In the genomic region with DNA sequence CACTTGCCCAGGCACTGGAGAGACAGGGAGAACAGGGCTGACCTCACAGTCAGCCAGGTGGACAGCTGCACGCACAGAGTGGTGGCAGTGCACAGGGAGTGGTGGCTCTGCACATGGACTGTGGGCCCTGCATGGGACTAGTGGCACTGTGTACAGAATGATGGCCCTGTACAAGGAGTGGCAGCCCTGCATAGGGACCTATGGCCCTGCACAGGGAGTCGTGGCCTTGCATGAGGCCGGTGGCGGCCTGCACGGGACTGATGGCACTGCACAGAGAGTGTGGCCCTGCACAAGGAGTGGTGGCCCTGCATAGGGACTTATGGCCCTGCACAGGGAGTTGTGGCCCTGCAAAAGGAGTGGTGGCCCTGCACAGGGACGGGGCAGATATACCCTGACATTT, we compare ENCODE assay signal across 2 cellular contexts.
TF ChIP-seq lines count a peak whose summit lies in the region.

No MANE protein-coding gene starts in this region.

TF ChIP-seq in HepG2, 621 proteins besides CTCF, POLR2A, EP300 and RAD21:
- TF ChIP-seq NRL (CRISPR knock-in tag; IDR thresholded peaks at IDR 0.05; ENCODE audit: borderline replicate concordance), result no peak
- no peak for TF ChIP-seq MXD4 (CRISPR knock-in tag; IDR thresholded peaks at IDR 0.05)
- no peak for TF ChIP-seq MAFF (IDR thresholded peaks at IDR 0.05; ENCODE audit: low read depth, low read length)
- TF ChIP-seq, protein P1, sequence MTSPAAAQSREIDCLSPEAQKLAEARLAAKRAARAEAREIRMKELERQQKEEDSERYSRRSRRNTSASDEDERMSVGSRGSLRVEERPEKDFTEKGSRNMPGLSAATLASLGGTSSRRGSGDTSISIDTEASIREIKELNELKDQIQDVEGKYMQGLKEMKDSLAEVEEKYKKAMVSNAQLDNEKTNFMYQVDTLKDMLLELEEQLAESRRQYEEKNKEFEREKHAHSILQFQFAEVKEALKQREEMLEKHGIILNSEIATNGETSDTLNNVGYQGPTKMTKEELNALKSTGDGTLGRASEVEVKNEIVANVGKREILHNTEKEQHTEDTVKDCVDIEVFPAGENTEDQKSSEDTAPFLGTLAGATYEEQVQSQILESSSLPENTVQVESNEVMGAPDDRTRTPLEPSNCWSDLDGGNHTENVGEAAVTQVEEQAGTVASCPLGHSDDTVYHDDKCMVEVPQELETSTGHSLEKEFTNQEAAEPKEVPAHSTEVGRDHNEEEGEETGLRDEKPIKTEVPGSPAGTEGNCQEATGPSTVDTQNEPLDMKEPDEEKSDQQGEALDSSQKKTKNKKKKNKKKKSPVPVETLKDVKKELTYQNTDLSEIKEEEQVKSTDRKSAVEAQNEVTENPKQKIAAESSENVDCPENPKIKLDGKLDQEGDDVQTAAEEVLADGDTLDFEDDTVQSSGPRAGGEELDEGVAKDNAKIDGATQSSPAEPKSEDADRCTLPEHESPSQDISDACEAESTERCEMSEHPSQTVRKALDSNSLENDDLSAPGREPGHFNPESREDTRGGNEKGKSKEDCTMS (CRISPR knock-in tag; conservative IDR thresholded peaks at IDR 0.05), result no peak

TF ChIP-seq in K562, 482 proteins besides CTCF, POLR2A, EP300 and RAD21:
- TF ChIP-seq, protein P2, sequence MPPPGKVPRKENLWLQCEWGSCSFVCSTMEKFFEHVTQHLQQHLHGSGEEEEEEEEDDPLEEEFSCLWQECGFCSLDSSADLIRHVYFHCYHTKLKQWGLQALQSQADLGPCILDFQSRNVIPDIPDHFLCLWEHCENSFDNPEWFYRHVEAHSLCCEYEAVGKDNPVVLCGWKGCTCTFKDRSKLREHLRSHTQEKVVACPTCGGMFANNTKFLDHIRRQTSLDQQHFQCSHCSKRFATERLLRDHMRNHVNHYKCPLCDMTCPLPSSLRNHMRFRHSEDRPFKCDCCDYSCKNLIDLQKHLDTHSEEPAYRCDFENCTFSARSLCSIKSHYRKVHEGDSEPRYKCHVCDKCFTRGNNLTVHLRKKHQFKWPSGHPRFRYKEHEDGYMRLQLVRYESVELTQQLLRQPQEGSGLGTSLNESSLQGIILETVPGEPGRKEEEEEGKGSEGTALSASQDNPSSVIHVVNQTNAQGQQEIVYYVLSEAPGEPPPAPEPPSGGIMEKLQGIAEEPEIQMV (tag; conservative IDR thresholded peaks at IDR 0.05; ENCODE audit: low read depth), result no peak
- TF ChIP-seq ZNF282 (CRISPR knock-in tag; IDR thresholded peaks at IDR 0.05) (no peak), ELF4 (CRISPR knock-in tag; IDR thresholded peaks at IDR 0.05) (no peak), ZNF561 (CRISPR knock-in tag; conservative IDR thresholded peaks at IDR 0.05) (no peak), KAT7 (CRISPR knock-in tag; IDR thresholded peaks at IDR 0.05; ENCODE audit: borderline replicate concordance) (no peak), SMC3 (conservative IDR thresholded peaks at IDR 0.05; ENCODE audit: insufficient read depth, low read depth, low read length) (no peak), PTBP1 (IDR thresholded peaks at IDR 0.05; ENCODE audit: low read depth, low read length) (no peak), HNRNPH1 (optimal IDR thresholded peaks at IDR 0.05; ENCODE audit: low read depth, low read length) (no peak), POLR2G (IDR thresholded peaks at IDR 0.05; ENCODE audit: low read depth, low read length) (no peak), NR2C1 (IDR thresholded peaks at IDR 0.05) (no peak), NR2C1 (tag; IDR thresholded peaks at IDR 0.05) (no peak), ZNF224 (CRISPR knock-in tag; IDR thresholded peaks at IDR 0.05) (no peak), SMAD4 (CRISPR knock-in tag; conservative IDR thresholded peaks at IDR 0.05) (no peak), MEIS2 (IDR thresholded peaks at IDR 0.05; ENCODE audit: partially characterized antibody) (no peak), ZNF57 (CRISPR knock-in tag; IDR thresholded peaks at IDR 0.05) (no peak), EGR1 (conservative IDR thresholded peaks at IDR 0.05) (no peak), EWSR1 (IDR thresholded peaks at IDR 0.05; ENCODE audit: borderline replicate concordance, low read depth, partially characterized antibody) (no peak), ZNF436 (CRISPR knock-in tag; IDR thresholded peaks at IDR 0.05) (no peak)
- TF ChIP-seq, protein P3, sequence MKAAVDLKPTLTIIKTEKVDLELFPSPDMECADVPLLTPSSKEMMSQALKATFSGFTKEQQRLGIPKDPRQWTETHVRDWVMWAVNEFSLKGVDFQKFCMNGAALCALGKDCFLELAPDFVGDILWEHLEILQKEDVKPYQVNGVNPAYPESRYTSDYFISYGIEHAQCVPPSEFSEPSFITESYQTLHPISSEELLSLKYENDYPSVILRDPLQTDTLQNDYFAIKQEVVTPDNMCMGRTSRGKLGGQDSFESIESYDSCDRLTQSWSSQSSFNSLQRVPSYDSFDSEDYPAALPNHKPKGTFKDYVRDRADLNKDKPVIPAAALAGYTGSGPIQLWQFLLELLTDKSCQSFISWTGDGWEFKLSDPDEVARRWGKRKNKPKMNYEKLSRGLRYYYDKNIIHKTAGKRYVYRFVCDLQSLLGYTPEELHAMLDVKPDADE (conservative IDR thresholded peaks at IDR 0.05; ENCODE audit: control insufficient read depth, low read depth, low read length), result no peak
- TF ChIP-seq, protein P4, sequence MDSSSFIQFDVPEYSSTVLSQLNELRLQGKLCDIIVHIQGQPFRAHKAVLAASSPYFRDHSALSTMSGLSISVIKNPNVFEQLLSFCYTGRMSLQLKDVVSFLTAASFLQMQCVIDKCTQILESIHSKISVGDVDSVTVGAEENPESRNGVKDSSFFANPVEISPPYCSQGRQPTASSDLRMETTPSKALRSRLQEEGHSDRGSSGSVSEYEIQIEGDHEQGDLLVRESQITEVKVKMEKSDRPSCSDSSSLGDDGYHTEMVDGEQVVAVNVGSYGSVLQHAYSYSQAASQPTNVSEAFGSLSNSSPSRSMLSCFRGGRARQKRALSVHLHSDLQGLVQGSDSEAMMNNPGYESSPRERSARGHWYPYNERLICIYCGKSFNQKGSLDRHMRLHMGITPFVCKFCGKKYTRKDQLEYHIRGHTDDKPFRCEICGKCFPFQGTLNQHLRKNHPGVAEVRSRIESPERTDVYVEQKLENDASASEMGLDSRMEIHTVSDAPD (CRISPR knock-in tag; IDR thresholded peaks at IDR 0.05), result no peak
